In the genomic region with DNA sequence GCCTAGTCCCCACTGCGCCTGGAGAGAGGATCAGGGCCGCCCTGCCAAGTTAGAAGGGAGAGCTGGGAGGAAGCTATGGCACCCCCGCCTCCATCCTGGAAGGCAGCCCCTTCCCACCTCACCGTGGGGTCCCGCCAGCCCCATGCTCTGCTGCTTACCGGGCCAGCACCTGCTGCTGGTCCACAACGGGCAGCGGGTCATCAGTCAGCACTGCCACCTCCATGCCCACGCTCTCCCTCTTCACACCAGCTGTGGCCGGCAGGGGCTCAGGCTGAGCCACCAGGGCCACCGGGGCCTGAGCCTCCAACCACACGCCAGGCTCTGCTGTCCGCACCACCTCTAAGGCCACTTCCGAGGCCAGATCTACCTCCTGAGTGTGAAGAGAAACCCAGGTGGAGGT, we compare ENCODE assay signal across 21 cellular contexts. TPM values are rescaled to one million over a fixed set of nuclear protein-coding genes. Genes with fewer than 3 reads are reported as not detected.
A peak's percentile ranks its signal among the peaks of the same experiment; 100 is the strongest.
DNase-seq lines count a peak whose midpoint lies in the region; ATAC-seq and TF ChIP-seq lines count a peak whose summit lies in the region.
"Had no signal": no experiment of that assay in that cellular context is flagged by ENCODE, and none has a peak within 500 bp of the region (broad histone marks: within the 10 kb centered on the region; RNA-seq: fewer than 3 reads in every experiment).

No MANE protein-coding gene starts in this region.

- H3K9ac ChIP-seq in parathyroid adenoma: no peak overlapping the region

- TF ChIP-seq EP300 in transverse colon (IDR thresholded peaks at IDR 0.05; ENCODE audit: low read depth): no peak

- WGBS in transverse colon (ENCODE audit: low coverage in 1 of 2), 2 donors: 91% methylated on average over 12 of the region's 14 CpGs; no CpG with 5 or more reads in 1 of the 2 donors

- H3K27ac ChIP-seq in coronary artery (peak overlapping the region; percentile 14 to 82), parathyroid adenoma (peak overlapping the region; percentile 64), transverse colon (peak overlapping the region in 3 of 4 donors; percentile 28 to 58 (median 36))
- H3K27ac ChIP-seq: HL-60, VCaP had no signal

- DNase-seq in coronary artery (ENCODE audit: low spot score): no peak
- peak; percentile 27 for DNase-seq in left ventricle myocardium superior
- DNase-seq in transverse colon: no peak
- no peak for DNase-seq in activated naive CD4-positive, alpha-beta T cell treated with anti-CD3 and anti-CD28 coated beads, Interleukin-2, amount 50 U/mL, for 16 hours
- DNase-seq in hepatic stellate cell (ENCODE audit: low spot score): no peak
- no peak for DNase-seq in midbrain (lab: John Stamatoyannopoulos, UW)
- no peak for DNase-seq in DMS79 treated with DMSO at 0.1 percent for 48 hours (lab: John Stamatoyannopoulos, UW)
- DNase-seq: activated CD4-positive, alpha-beta T cell treated with anti-CD3 and anti-CD28 coated beads, Interleukin-2, amount 50 U/mL, for 4 hours; activated naive CD4-positive, alpha-beta T cell; immature natural killer cell; MG63; NCI-H1436 treated with DMSO at 0.1 percent for 48 hours; NCI-H2171; NCI-H69; SIG-M5; T-helper 17 cell had no signal

- H2AFZ ChIP-seq in parathyroid adenoma: no peak overlapping the region

- H3K79me2 ChIP-seq in parathyroid adenoma: no peaks in the 10 kb centered on the region

- no peaks in the 10 kb centered on the region for H3K9me3 ChIP-seq in parathyroid adenoma (ENCODE audit: control insufficient read depth, low read length)
- H3K9me3 ChIP-seq in transverse colon: no peaks in the 10 kb centered on the region
- H3K9me3 ChIP-seq: MG63 had no signal

- no peak for TF ChIP-seq POLR2A in transverse colon (IDR thresholded peaks at IDR 0.05)

- intact Hi-C loops in left ventricle myocardium superior (cut with micrococcal nuclease): no loop called here
- intact Hi-C loops in transverse colon (cut with DNase I; ENCODE audit: low total_unique reads): loop anchor here (2.0 kb wide), 1 partner anchor 22 kb away; no protein-coding TSS in a partner anchor

- H3K4me1 ChIP-seq in parathyroid adenoma: no peaks in the 10 kb centered on the region
- no peaks in the 10 kb centered on the region for H3K4me1 ChIP-seq in transverse colon

- H3K4me2 ChIP-seq in parathyroid adenoma (ENCODE audit: low read length): peak overlapping the region; percentile 44
- H3K4me2 ChIP-seq: smooth muscle cell had no signal

- no peak for TF ChIP-seq CTCF in coronary artery (IDR thresholded peaks at IDR 0.05)
- no peak for TF ChIP-seq CTCF in parathyroid adenoma (IDR thresholded peaks at IDR 0.05)
- TF ChIP-seq CTCF in transverse colon (IDR thresholded peaks at IDR 0.05): no peak

- ATAC-seq in left ventricle myocardium superior: peak; percentile 9
- ATAC-seq: naive thymus-derived CD8-positive, alpha-beta T cell; T-helper 17 cell had no signal

- H3K36me3 ChIP-seq in parathyroid adenoma (ENCODE audit: control insufficient read depth, insufficient read depth, low read length): no peaks in the 10 kb centered on the region
- H3K36me3 ChIP-seq in transverse colon: no peaks in the 10 kb centered on the region
- H3K36me3 ChIP-seq: MG63 had no signal

- H3K27me3 ChIP-seq in parathyroid adenoma (ENCODE audit: control insufficient read depth, insufficient read depth, low read length): no peaks in the 10 kb centered on the region
- H3K27me3 ChIP-seq in transverse colon: no peaks in the 10 kb centered on the region
- H3K27me3 ChIP-seq: MG63 had no signal

- in situ Hi-C loops in transverse colon (cut with MboI; ENCODE audit: low pct_ligation_motif_present in 1 of 4, low pct_unique_long_range_greater_than_20kb in 1 of 4, low sequenced_read_pairs in 3 of 4): loop anchor here in 2 of 4 donors (25.0 kb wide), 2 partner anchors 503 to 528 kb away; partner anchors contain the start of gene EIF4G3 (in 1 of the 2)

- peak overlapping the region; percentile 58 for H3K4me3 ChIP-seq in coronary artery
- H3K4me3 ChIP-seq in parathyroid adenoma (ENCODE audit: low read depth, low read length): peak overlapping the region; percentile 12
- no peak overlapping the region for H3K4me3 ChIP-seq in transverse colon
- H3K4me3 ChIP-seq: MG63, smooth muscle cell had no signal

RNA-seq across cellular contexts. Expression of gene DDOST, which starts 23.5 kb away (rescaled TPM):
- total RNA-seq in left ventricle myocardium superior (135 TPM), transverse colon (100 to 1,000 TPM in 3 of 4 donors, 10 to 100 TPM in 1; 70.3 to 157 (median 105) TPM)

RNA-seq across cellular contexts. Expression of gene KIF17, which starts 33.2 kb away (rescaled TPM):
- 3.5 TPM for total RNA-seq in left ventricle myocardium superior
- 10 to 100 TPM in 1 of 4 donors, under 1 TPM in 2, not detected in 1; 0.27 to 21.1 (median 0.79) TPM for total RNA-seq in transverse colon
- total RNA-seq: naive thymus-derived CD8-positive, alpha-beta T cell had no signal

RNA-seq across cellular contexts. Expression of gene SH2D5, which starts 47.9 kb away (rescaled TPM):
- not detected for total RNA-seq in left ventricle myocardium superior
- total RNA-seq in transverse colon: under 1 TPM in 1 of 4 donors, not detected in 3; 0.37 TPM
- total RNA-seq: naive thymus-derived CD8-positive, alpha-beta T cell; T-helper 17 cell had no signal

RNA-seq across cellular contexts. Expression of gene PINK1, which starts 51.4 kb away (rescaled TPM):
- total RNA-seq in left ventricle myocardium superior (261 TPM), transverse colon (100 to 1,000 TPM; 122 to 235 (median 192) TPM)

Comparison
In these comparisons a context has a peak if more than half of its experiments do, and no peak if none do; other contexts are left out.
1. H3K4me3 ChIP-seq: peak in coronary artery (single experiment) and parathyroid adenoma (single experiment); none in transverse colon (0 of 4).
2. Peak in every context shown above with its lines, with median percentiles within 50 percentile points of each other: H3K27ac ChIP-seq.